In genomic region chr1:238408737-238409136, GRCh38 we compare ENCODE assay signal across 24 cellular contexts.
"Had no signal": no experiment of that assay in that cellular context is flagged by ENCODE, and none has a peak within 500 bp of the region (broad histone marks: within the 10 kb centered on the region; RNA-seq: fewer than 3 reads in every experiment).

No MANE protein-coding gene starts in this region.

- H3K4me2 ChIP-seq: neural progenitor cell had no signal

- H3K9me3 ChIP-seq: gastroesophageal sphincter, left lung, prostate gland, right atrium auricular region, testis, tibial artery had no signal

- H3K27me3 ChIP-seq: dorsolateral prefrontal cortex, gastroesophageal sphincter, heart right ventricle, left lung, neural progenitor cell, right atrium auricular region, spleen, testis, tibial artery had no signal

- H3K4me3 ChIP-seq: dorsolateral prefrontal cortex, gastroesophageal sphincter, heart right ventricle, left lung, neural progenitor cell, prostate gland, right atrium auricular region, spleen, testis, tibial artery had no signal

- H3K36me3 ChIP-seq: gastroesophageal sphincter, heart right ventricle, left lung, neural progenitor cell, prostate gland, right atrium auricular region, spleen, tibial artery had no signal

- DNase-seq: dorsolateral prefrontal cortex; effector CD4-positive, alpha-beta T cell; endodermal cell; foreskin fibroblast; glutamatergic neuron; hippocampal formation; left cardiac atrium; left lung; mesendoderm; midbrain; naive thymus-derived CD4-positive, alpha-beta T cell; spleen; stimulated activated CD4-positive, alpha-beta T cell treated with anti-CD3 and anti-CD28 coated beads, Interleukin-4, amount 100 ng/mL, for 4 hours; stimulated activated naive CD8-positive, alpha-beta T cell treated with anti-CD3 and anti-CD28 coated beads, Interleukin-15, Interleukin-2, amounts not matched to agents 100 U/mL and 50 U/mL, for 24 hours; substantia nigra; testis; tibial artery had no signal

- H3K4me1 ChIP-seq: heart right ventricle, left lung, neural progenitor cell, prostate gland, right atrium auricular region, spleen, testis, tibial artery had no signal

- H3K9ac ChIP-seq: neural progenitor cell had no signal

- H3K27ac ChIP-seq: dorsolateral prefrontal cortex, gastroesophageal sphincter, heart right ventricle, left lung, neural progenitor cell, prostate gland, right atrium auricular region, spleen, testis, tibial artery had no signal

- ATAC-seq: esophagus mucosa; left lung; naive thymus-derived CD4-positive, alpha-beta T cell; stimulated activated memory B cell treated with anti-CD40 and anti-IgM and Interleukin-4, amounts not matched to agents 10 μg/mL and 1 μg/mL and 100 μg/mL, for 72 hours; stimulated activated naive CD8-positive, alpha-beta T cell treated with anti-CD3 and anti-CD28 coated beads, Interleukin-15, Interleukin-2, amounts not matched to agents 100 U/mL and 50 U/mL, for 24 hours had no signal

- H2AFZ ChIP-seq: neural progenitor cell had no signal
